ENCODE assay signal across 25 cellular contexts in genomic region chr2:57954020-57954419, GRCh38.
"Had no signal": no experiment of that assay in that cellular context is flagged by ENCODE, and none has a peak within 500 bp of the region (broad histone marks: within the 10 kb centered on the region; RNA-seq: fewer than 3 reads in every experiment).

No MANE protein-coding gene starts in this region.

- H3K9me3 ChIP-seq: colonic mucosa, esophagus squamous epithelium, gastrocnemius medialis, left lung, lower lobe of right lung had no signal

- H3K27ac ChIP-seq: colonic mucosa, epithelial cell of prostate, esophagus squamous epithelium, gastrocnemius medialis, hepatocyte, left lung, lower lobe of right lung had no signal

- ATAC-seq: effector memory CD8-positive, alpha-beta T cell; esophagus mucosa; gastrocnemius medialis; left cardiac atrium; left lung; left ventricle myocardium superior; lower lobe of right lung; naive thymus-derived CD4-positive, alpha-beta T cell had no signal

- H3K27me3 ChIP-seq: colonic mucosa, esophagus squamous epithelium, gastrocnemius medialis, hepatocyte, left lung had no signal

- DNase-seq: colonic mucosa; cortex of kidney; effector CD8-positive, alpha-beta T cell; effector memory CD8-positive, alpha-beta T cell; endodermal cell; erythroblast; esophagus squamous epithelium; foreskin fibroblast; foreskin melanocyte; gastrocnemius medialis; glutamatergic neuron; head of caudate nucleus; hypothalamus; immature natural killer cell; left cardiac atrium; left lung; left ventricle myocardium superior; lower lobe of right lung; mesenchymal stem cell; naive thymus-derived CD4-positive, alpha-beta T cell had no signal

- H2AFZ ChIP-seq: hepatocyte had no signal

- H3K4me1 ChIP-seq: colonic mucosa, esophagus squamous epithelium, gastrocnemius medialis, left lung, lower lobe of right lung had no signal

- FAIRE-seq: endometrium, keratinocyte had no signal

- H3K79me2 ChIP-seq: hepatocyte had no signal

- H3K4me2 ChIP-seq: hepatocyte had no signal

- H3K4me3 ChIP-seq: colonic mucosa, esophagus squamous epithelium, gastrocnemius medialis, hepatocyte, left lung, lower lobe of right lung had no signal

- H3K36me3 ChIP-seq: colonic mucosa, esophagus squamous epithelium, gastrocnemius medialis, left lung, lower lobe of right lung had no signal
